In the genomic region with DNA sequence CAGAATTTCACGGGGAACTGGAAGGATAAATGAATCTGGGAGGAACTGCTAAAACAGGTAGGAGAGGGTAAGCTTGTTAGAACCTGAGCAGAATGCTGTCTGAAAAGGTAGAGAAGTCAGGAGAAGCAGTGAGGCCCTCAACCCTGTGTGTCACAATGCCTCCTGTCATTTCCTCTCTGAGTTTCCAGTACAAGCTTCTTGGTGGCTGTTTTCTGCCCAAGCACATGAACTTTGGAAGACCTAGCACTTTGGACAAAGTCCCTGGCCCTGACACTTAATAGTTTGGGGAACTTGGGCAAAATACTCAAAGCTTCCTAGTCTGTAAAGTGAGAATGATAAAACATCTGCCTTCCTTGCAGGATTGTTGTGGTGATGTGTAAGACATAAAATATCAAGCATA, we compare ENCODE assay signal across 2 cellular contexts. TPM values are rescaled to one million over a fixed set of nuclear protein-coding genes. Genes with fewer than 3 reads are reported as not detected.
"Had no signal": no experiment of that assay in that cellular context is flagged by ENCODE, and none has a peak within 500 bp of the region (broad histone marks: within the 10 kb centered on the region; RNA-seq: fewer than 3 reads in every experiment).

No MANE protein-coding gene starts in this region.

RNA-seq across cellular contexts. Expression of a gene that starts 52.6 kb away (rescaled TPM):
- total RNA-seq: ascending aorta, bronchial epithelial cell had no signal
